Comparison of ENCODE assay signal across 20 cellular contexts in the genomic region with DNA sequence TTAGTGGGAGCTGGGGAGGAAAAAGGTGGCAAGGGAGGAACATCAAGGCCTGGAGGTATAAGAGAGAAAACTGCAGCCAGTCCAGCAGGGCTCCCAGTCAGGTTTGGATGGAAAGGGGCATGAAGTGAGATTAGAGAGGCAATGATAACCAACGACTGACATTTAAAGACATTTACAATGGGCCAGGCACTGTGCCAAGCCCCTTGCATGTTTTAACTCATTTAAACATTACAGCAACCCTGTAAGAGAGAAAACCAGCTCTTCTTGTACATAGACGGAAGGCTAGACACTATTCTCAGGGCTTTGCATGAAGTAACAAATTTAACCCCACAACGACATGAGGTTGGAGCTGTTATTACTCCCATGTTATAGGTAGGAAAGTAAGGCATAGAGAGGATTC. TPM values are rescaled to one million over a fixed set of nuclear protein-coding genes. Genes with fewer than 3 reads are reported as not detected.
A peak's percentile ranks its signal among the peaks of the same experiment; 100 is the strongest.
DNase-seq lines count a peak whose midpoint lies in the region; ATAC-seq and TF ChIP-seq lines count a peak whose summit lies in the region.
"Had no signal": no experiment of that assay in that cellular context is flagged by ENCODE, and none has a peak within 500 bp of the region (broad histone marks: within the 10 kb centered on the region; RNA-seq: fewer than 3 reads in every experiment).

No MANE protein-coding gene starts in this region.

- H3K4me1 ChIP-seq in breast epithelium (no peaks in the 10 kb centered on the region), RWPE2 (ENCODE audit: insufficient read depth, poor library complexity, severe bottlenecking) (peaks cover 44% of the 10 kb centered on the region)

- no peak for TF ChIP-seq CTCF in MCF 10A (IDR thresholded peaks at IDR 0.05; ENCODE audit: unreplicated experiment)
- TF ChIP-seq CTCF in breast epithelium (IDR thresholded peaks at IDR 0.05): no peak
- no peak for TF ChIP-seq CTCF in RWPE2 (IDR thresholded peaks at IDR 0.05; ENCODE audit: poor library complexity, severe bottlenecking)

- H3K4me3 ChIP-seq in breast epithelium: no peak overlapping the region
- H3K4me3 ChIP-seq in RWPE2 (ENCODE audit: severe bottlenecking): no peak overlapping the region
- H3K4me3 ChIP-seq: A549, PC-9 had no signal

- POLR2A ChIA-PET in MCF 10A (lab: Yijun Ruan, JAX): interaction anchor here (0.6 kb wide), 1 partner anchor 28 kb away, joined by 3 read pairs; no protein-coding TSS in a partner anchor

- CTCF ChIA-PET in MCF 10A (lab: Yijun Ruan, JAX): interaction anchor here (1.0 kb wide), 3 partner anchors 18 to 317 kb away, joined by 3 to 5 read pairs (median 3); no protein-coding TSS in a partner anchor

- H3K36me3 ChIP-seq in breast epithelium (no peaks in the 10 kb centered on the region), RWPE2 (ENCODE audit: low read depth) (no peaks in the 10 kb centered on the region)

- intact Hi-C loops in MCF 10A (cut with micrococcal nuclease) (no loop called here), breast epithelium (cut with DNase I; ENCODE audit: low total_unique reads) (no loop called here)

- no peaks in the 10 kb centered on the region for H3K36me3 Mint-ChIP-seq in MCF 10A (ENCODE audit: insufficient read depth, unreplicated experiment)
- H3K36me3 Mint-ChIP-seq: IgD-negative memory B cell, T-cell had no signal

- H3K4me3 Mint-ChIP-seq in MCF 10A (ENCODE audit: unreplicated experiment): no peak overlapping the region
- H3K4me3 Mint-ChIP-seq: B cell, T-cell had no signal

- H3K27me3 ChIP-seq in breast epithelium (no peaks in the 10 kb centered on the region), RWPE2 (ENCODE audit: insufficient read depth, poor library complexity, severe bottlenecking) (no peaks in the 10 kb centered on the region)

- H3K9me3 Mint-ChIP-seq in MCF 10A (ENCODE audit: unreplicated experiment): peaks cover 8% of the 10 kb centered on the region
- H3K9me3 Mint-ChIP-seq: IgD-negative memory B cell, T-cell had no signal

- H3K27ac Mint-ChIP-seq in MCF 10A (ENCODE audit: low read depth, unreplicated experiment): peak overlapping the region; percentile 50
- H3K27ac Mint-ChIP-seq: B cell, IgD-negative memory B cell, T-cell had no signal

- no peak for TF ChIP-seq POLR2A in breast epithelium (IDR thresholded peaks at IDR 0.05)

- H3K27me3 Mint-ChIP-seq in MCF 10A (ENCODE audit: insufficient read depth, unreplicated experiment): peaks cover 32% of the 10 kb centered on the region

- no peak for DNase-seq in MCF 10A (ENCODE audit: unreplicated experiment)
- DNase-seq in breast epithelium (ENCODE audit: low spot score in 2 of 2): no peak
- DNase-seq in RWPE2 (ENCODE audit: low spot score): no peak
- DNase-seq in NCI-H1048 (lab: John Stamatoyannopoulos, UW): no peak
- DNase-seq in activated naive CD4-positive, alpha-beta T cell treated with Interleukin-2 at 50 U/mL for 16 hours: no peak
- no peak for DNase-seq in NCI-H748 (lab: John Stamatoyannopoulos, UW; ENCODE audit: unreplicated experiment)
- DNase-seq: COR-L47, DMS79, NCI-H1436, NCI-H187 treated with DMSO at 0.1 percent for 48 hours, NCI-H2107, NCI-H524, PC-9, RPMI8226, SIG-M5, T-cell had no signal

- H3K27ac ChIP-seq in breast epithelium: no peak overlapping the region
- H3K27ac ChIP-seq in RWPE2 (ENCODE audit: poor library complexity, severe bottlenecking): peak overlapping the region; percentile 0
- H3K27ac ChIP-seq: A549, PC-9 had no signal

- BruUV-seq in MCF 10A (replicated peaks; lab: Mats Ljungman, UMichigan): no TSS peak

- peaks cover 35% of the 10 kb centered on the region for H3K4me1 Mint-ChIP-seq in MCF 10A (ENCODE audit: insufficient read depth, unreplicated experiment)
- H3K4me1 Mint-ChIP-seq: T-cell had no signal

- H3K9me3 ChIP-seq in breast epithelium: no peaks in the 10 kb centered on the region
- H3K9me3 ChIP-seq in RWPE2 (ENCODE audit: severe bottlenecking): no peaks in the 10 kb centered on the region
- H3K9me3 ChIP-seq: A549 had no signal

- no peak for ATAC-seq in RWPE2 (ENCODE audit: low read depth)
- ATAC-seq in esophagus mucosa: peak; percentile 41
- ATAC-seq: A549, T-cell had no signal

RNA-seq across cellular contexts. Expression of gene PAK1, which starts 32.1 kb away (rescaled TPM):
- total RNA-seq in MCF 10A (2022) (24.0 and 25.5 TPM in 2 replicates), breast epithelium (10 to 100 TPM; 23.2 to 59.6 (median 42.6) TPM), esophagus mucosa (29.2 TPM)
